9 cellular contexts compared by ENCODE assay signal in the genomic region with DNA sequence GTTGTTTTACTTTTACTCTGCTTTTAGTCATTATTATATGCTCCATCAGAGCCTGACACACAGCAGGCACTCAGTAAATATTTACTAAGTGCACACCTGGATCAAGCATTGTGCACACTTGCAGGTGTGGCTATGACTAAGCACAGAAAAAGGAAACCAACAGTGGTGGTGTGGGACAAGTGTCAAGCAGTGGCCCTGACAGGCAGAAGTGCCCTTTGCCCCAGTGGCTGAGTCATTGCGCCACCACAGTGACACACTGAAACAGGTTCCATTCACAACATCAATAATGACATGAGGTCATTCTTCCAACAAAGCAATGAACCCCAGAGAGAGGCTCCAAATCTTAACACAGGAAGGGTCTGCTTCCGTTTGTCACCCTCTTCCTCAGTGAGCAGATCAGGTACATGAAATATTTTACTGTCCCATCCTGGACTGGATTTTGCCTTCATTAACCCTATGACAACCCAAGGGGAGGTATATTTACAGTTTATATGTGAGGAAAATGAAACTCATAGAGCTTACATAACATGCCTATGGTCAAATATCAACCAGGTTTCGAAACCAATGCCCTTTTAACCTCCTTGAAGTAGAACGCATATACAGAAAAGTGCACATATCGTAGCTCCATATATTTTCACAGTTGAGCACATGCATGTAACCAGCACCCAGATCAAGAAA.
DNase-seq lines count a peak whose midpoint lies in the region; ATAC-seq, FAIRE-seq and TF ChIP-seq lines count a peak whose summit lies in the region.
"Had no signal": no experiment of that assay in that cellular context is flagged by ENCODE, and none has a peak within 500 bp of the region (broad histone marks: within the 10 kb centered on the region; RNA-seq: fewer than 3 reads in every experiment).

No MANE protein-coding gene starts in this region.

- no peaks in the 10 kb centered on the region for H3K36me3 Mint-ChIP-seq in activated CD4-positive, alpha-beta T cell treated with anti-CD3 and anti-CD28 coated beads, Interleukin-2, amount 10 ng/mL, durations not matched to agents 7 days and 5 days (ENCODE audit: low read depth)

- DNase-seq in GM18507 (ENCODE audit: extremely low spot score, insufficient read length, low read depth) (peak; percentile 33), LHCN-M2 (ENCODE audit: low read depth) (peak; percentile 20), left colon (peak; percentile 86 to 95), middle frontal gyrus (ENCODE audit: extremely low spot score, low spot score) (no peak), NCI-H2227 (lab: John Stamatoyannopoulos, UW; ENCODE audit: unreplicated experiment) (no peak), esophagus muscularis mucosa (ENCODE audit: extremely low spot score) (no peak)
- DNase-seq in activated CD4-positive, alpha-beta T cell treated with anti-CD3 and anti-CD28 coated beads, Interleukin-2, amount 10 ng/mL, durations not matched to agents 7 days and 5 days, result peak; percentile 30

- no peaks in the 10 kb centered on the region for H3K36me3 ChIP-seq in esophagus muscularis mucosa

- H3K4me1 Mint-ChIP-seq in activated CD4-positive, alpha-beta T cell treated with anti-CD3 and anti-CD28 coated beads, Interleukin-2, amount 10 ng/mL, durations not matched to agents 7 days and 5 days, result peaks cover 16% of the 10 kb centered on the region

- intact Hi-C loops in left colon (cut with DNase I, micrococcal nuclease) (no loop called here), esophagus muscularis mucosa (cut with DNase I) (no loop called here)

- TF ChIP-seq POLR2A in esophagus muscularis mucosa (IDR thresholded peaks at IDR 0.05; ENCODE audit: low read depth), result no peak

- H3K27ac Mint-ChIP-seq in activated CD4-positive, alpha-beta T cell treated with anti-CD3 and anti-CD28 coated beads, Interleukin-2, amount 10 ng/mL, durations not matched to agents 7 days and 5 days, result no peak overlapping the region
- H3K27ac Mint-ChIP-seq: stimulated activated naive CD8-positive, alpha-beta T cell treated with anti-CD3 and anti-CD28 coated beads, Interleukin-15, Interleukin-2, amounts not matched to agents 100 ng/mL and 50 ng/mL, for 24 hours had no signal

- TF ChIP-seq EP300 in esophagus muscularis mucosa (IDR thresholded peaks at IDR 0.05), result no peak

- POLR2A ChIA-PET in activated CD4-positive, alpha-beta T cell treated with anti-CD3 and anti-CD28 coated beads, Interleukin-2, amount 10 ng/mL, durations not matched to agents 7 days and 5 days (lab: Charles Lee), result no interaction called here

- H3K4me3 ChIP-seq in esophagus muscularis mucosa, result no peak overlapping the region

- H3K4me1 ChIP-seq in esophagus muscularis mucosa, result no peaks in the 10 kb centered on the region

- CTCF ChIA-PET in activated CD4-positive, alpha-beta T cell treated with anti-CD3 and anti-CD28 coated beads, Interleukin-2, amount 10 ng/mL, durations not matched to agents 7 days and 5 days (lab: Charles Lee), result no interaction called here

- peak; percentile 92 for FAIRE-seq in GM18507 (lab: Jason Lieb, UNC)

- H3K27ac ChIP-seq in esophagus muscularis mucosa (replicated peaks in 1 of 4), result no peak overlapping the region

- TF ChIP-seq CTCF in esophagus muscularis mucosa (IDR thresholded peaks at IDR 0.05), result no peak

- ATAC-seq in GM21825 (IDR thresholded peaks at IDR 0.05; ENCODE audit: unreplicated experiment) (peak; percentile 94), left colon (peak; percentile 99)

- no peaks in the 10 kb centered on the region for H3K27me3 ChIP-seq in esophagus muscularis mucosa

- no peak overlapping the region for H3K4me3 Mint-ChIP-seq in activated CD4-positive, alpha-beta T cell treated with anti-CD3 and anti-CD28 coated beads, Interleukin-2, amount 10 ng/mL, durations not matched to agents 7 days and 5 days
- H3K4me3 Mint-ChIP-seq: stimulated activated naive CD8-positive, alpha-beta T cell treated with anti-CD3 and anti-CD28 coated beads, Interleukin-15, Interleukin-2, amounts not matched to agents 100 ng/mL and 50 ng/mL, for 24 hours had no signal

- no peaks in the 10 kb centered on the region for H3K9me3 Mint-ChIP-seq in activated CD4-positive, alpha-beta T cell treated with anti-CD3 and anti-CD28 coated beads, Interleukin-2, amount 10 ng/mL, durations not matched to agents 7 days and 5 days
- H3K9me3 Mint-ChIP-seq: stimulated activated naive CD8-positive, alpha-beta T cell treated with anti-CD3 and anti-CD28 coated beads, Interleukin-15, Interleukin-2, amounts not matched to agents 100 ng/mL and 50 ng/mL, for 24 hours had no signal

- WGBS in esophagus muscularis mucosa, result 73% methylated on average over 5 of the region's 5 CpGs

- H3K9me3 ChIP-seq in esophagus muscularis mucosa, result no peaks in the 10 kb centered on the region

- no peaks in the 10 kb centered on the region for H3K27me3 Mint-ChIP-seq in activated CD4-positive, alpha-beta T cell treated with anti-CD3 and anti-CD28 coated beads, Interleukin-2, amount 10 ng/mL, durations not matched to agents 7 days and 5 days
- H3K27me3 Mint-ChIP-seq: stimulated activated naive CD8-positive, alpha-beta T cell treated with anti-CD3 and anti-CD28 coated beads, Interleukin-15, Interleukin-2, amounts not matched to agents 100 ng/mL and 50 ng/mL, for 24 hours had no signal

Comparison
In these comparisons a context has a peak if more than half of its experiments do, and no peak if none do; other contexts are left out.
1. DNase-seq: peak in GM18507 (single experiment), LHCN-M2 (single experiment), activated CD4-positive, alpha-beta T cell treated with anti-CD3 and anti-CD28 coated beads, Interleukin-2, amount 10 ng/mL, durations not matched to agents 7 days and 5 days (single experiment) and left colon (2 of 2); none in middle frontal gyrus (single experiment), NCI-H2227 (single experiment) and esophagus muscularis mucosa (single experiment).